Comparison of ENCODE assay signal across 35 cellular contexts in genomic region chr3:6734395-6734746, GRCh38.
"Had no signal": no experiment of that assay in that cellular context is flagged by ENCODE, and none has a peak within 500 bp of the region (broad histone marks: within the 10 kb centered on the region; RNA-seq: fewer than 3 reads in every experiment).

No MANE protein-coding gene starts in this region.

- H3K4me2 ChIP-seq: KMS-11 had no signal

- H3K27ac ChIP-seq: KMS-11 had no signal

- H3K36me3 ChIP-seq: MG63 had no signal

- H3K9ac ChIP-seq: KMS-11 had no signal

- H3K9me3 ChIP-seq: MG63 had no signal

- DNase-seq: Karpas-422, Kasumi-1, MG63, MM.1S, MV-4-11, NCI-H1048, NCI-H1092, NCI-H1092 treated with DMSO at 0.1 percent for 48 hours, NCI-H1105, NCI-H1105 treated with DMSO at 0.1 percent for 48 hours, NCI-H1417, NCI-H1417 treated with DMSO at 0.1 percent for 48 hours, NCI-H1436, NCI-H1436 treated with DMSO at 0.1 percent for 48 hours, NCI-H146, NCI-H1694, NCI-H1694 treated with DMSO at 0.1 percent for 48 hours, NCI-H187, NCI-H187 treated with DMSO at 0.1 percent for 48 hours, NCI-H1930, NCI-H2029, NCI-H2029 treated with DMSO at 0.1 percent for 48 hours, NCI-H2081, NCI-H2081 treated with DMSO at 0.1 percent for 48 hours, NCI-H2107, NCI-H2171, NCI-H2171 treated with DMSO at 0.1 percent for 48 hours, NCI-H2227 treated with DMSO at 0.1 percent for 48 hours, NCI-H226, NCI-H345, NCI-H446, NCI-H446 treated with DMSO at 0.1 percent for 48 hours, NCI-H510A, NCI-H510A treated with DMSO at 0.1 percent for 48 hours had no signal

- H3K4me3 ChIP-seq: MG63 had no signal

- H3K27me3 ChIP-seq: MG63 had no signal
